ENCODE assay signal across 7 cellular contexts in genomic region chr5:143588121-143588520, GRCh38.
DNase-seq lines count a peak whose midpoint lies in the region; ATAC-seq and TF ChIP-seq lines count a peak whose summit lies in the region.
"Not testable (repeated sequence)": the region's sequence is repeated elsewhere in the genome, so short reads cannot be mapped to it uniquely, and the experiment has no call there.

No MANE protein-coding gene starts in this region.

- not testable (repeated sequence) for H3K4me3 ChIP-seq in esophagus muscularis mucosa

- not testable (repeated sequence) for H3K27ac Mint-ChIP-seq in T-helper 2 cell treated with Interferon-gamma antibody and Interleukin-4, amounts not matched to agents 5 μg/mL and 100 μg/mL, for 36 hours; activated CD4-positive, alpha-beta T cell treated with anti-CD3 and anti-CD28 coated beads for 36 hours; stimulated activated naive CD8-positive, alpha-beta T cell treated with anti-CD3 and anti-CD28 coated beads, Interleukin-15, amount 100 ng/mL, for 72 hours
- peak overlapping the region; percentile 63 for H3K27ac Mint-ChIP-seq in activated T-helper 17 cell treated with anti-CD3 and anti-CD28 coated beads, Interleukin-2, amount 50 U/mL, for 72 hours

- H3K36me3 Mint-ChIP-seq in T-helper 2 cell treated with Interferon-gamma antibody and Interleukin-4, amounts not matched to agents 5 μg/mL and 100 μg/mL, for 36 hours (ENCODE audit: low read depth); activated CD4-positive, alpha-beta T cell treated with anti-CD3 and anti-CD28 coated beads for 36 hours (ENCODE audit: low read depth); activated T-helper 17 cell treated with anti-CD3 and anti-CD28 coated beads, Interleukin-2, amount 50 U/mL, for 72 hours (ENCODE audit: low read depth): not testable (repeated sequence)

- H3K4me1 Mint-ChIP-seq in T-helper 2 cell treated with Interferon-gamma antibody and Interleukin-4, amounts not matched to agents 5 μg/mL and 100 μg/mL, for 36 hours (ENCODE audit: low read depth) = peaks cover 45% of the 10 kb centered on the region
- H3K4me1 Mint-ChIP-seq in activated CD4-positive, alpha-beta T cell treated with anti-CD3 and anti-CD28 coated beads for 36 hours = peaks cover 49% of the 10 kb centered on the region
- peaks cover 32% of the 10 kb centered on the region for H3K4me1 Mint-ChIP-seq in activated T-helper 17 cell treated with anti-CD3 and anti-CD28 coated beads, Interleukin-2, amount 50 U/mL, for 72 hours
- peaks cover 59% of the 10 kb centered on the region for H3K4me1 Mint-ChIP-seq in stimulated activated naive CD8-positive, alpha-beta T cell treated with anti-CD3 and anti-CD28 coated beads, Interleukin-15, amount 100 ng/mL, for 72 hours

- H3K9me3 Mint-ChIP-seq in T-helper 2 cell treated with Interferon-gamma antibody and Interleukin-4, amounts not matched to agents 5 μg/mL and 100 μg/mL, for 36 hours; activated CD4-positive, alpha-beta T cell treated with anti-CD3 and anti-CD28 coated beads for 36 hours (ENCODE audit: low read depth); activated T-helper 17 cell treated with anti-CD3 and anti-CD28 coated beads, Interleukin-2, amount 50 U/mL, for 72 hours; stimulated activated naive CD8-positive, alpha-beta T cell treated with anti-CD3 and anti-CD28 coated beads, Interleukin-15, amount 100 ng/mL, for 72 hours: not testable (repeated sequence)

- H3K4me3 Mint-ChIP-seq in T-helper 2 cell treated with Interferon-gamma antibody and Interleukin-4, amounts not matched to agents 5 μg/mL and 100 μg/mL, for 36 hours; activated CD4-positive, alpha-beta T cell treated with anti-CD3 and anti-CD28 coated beads for 36 hours; activated T-helper 17 cell treated with anti-CD3 and anti-CD28 coated beads, Interleukin-2, amount 50 U/mL, for 72 hours; stimulated activated naive CD8-positive, alpha-beta T cell treated with anti-CD3 and anti-CD28 coated beads, Interleukin-15, amount 100 ng/mL, for 72 hours: not testable (repeated sequence)

- TF ChIP-seq POLR2A in esophagus muscularis mucosa (IDR thresholded peaks at IDR 0.05; ENCODE audit: low read depth) = not testable (repeated sequence)

- TF ChIP-seq EP300 in esophagus muscularis mucosa (IDR thresholded peaks at IDR 0.05) = not testable (repeated sequence)

- H3K27me3 ChIP-seq in esophagus muscularis mucosa = not testable (repeated sequence)

- 90% methylated on average over 3 of the region's 3 CpGs for WGBS in esophagus muscularis mucosa

- peak; percentile 53 for ATAC-seq in activated CD4-positive, alpha-beta T cell treated with anti-CD3 and anti-CD28 coated beads for 36 hours
- ATAC-seq in activated T-helper 17 cell treated with anti-CD3 and anti-CD28 coated beads, Interleukin-2, amount 50 U/mL, for 72 hours (replicated peaks) = peak; percentile 64
- ATAC-seq in stimulated activated naive CD8-positive, alpha-beta T cell treated with anti-CD3 and anti-CD28 coated beads, Interleukin-15, amount 100 ng/mL, for 72 hours = peak; percentile 43

- not testable (repeated sequence) for H3K27ac ChIP-seq in esophagus muscularis mucosa (replicated peaks in 1 of 4)

- intact Hi-C loops in activated CD4-positive, alpha-beta T cell treated with anti-CD3 and anti-CD28 coated beads for 36 hours (cut with DNase I, micrococcal nuclease) = loop anchor here in 1 of 2 experiments (2.0 kb wide), 1 partner anchor 19 kb away; no protein-coding TSS in a partner anchor
- intact Hi-C loops in esophagus muscularis mucosa (cut with DNase I) = not testable (repeated sequence)

- not testable (repeated sequence) for H3K4me1 ChIP-seq in esophagus muscularis mucosa

- not testable (repeated sequence) for TF ChIP-seq CTCF in esophagus muscularis mucosa (IDR thresholded peaks at IDR 0.05)

- H3K36me3 ChIP-seq in esophagus muscularis mucosa = not testable (repeated sequence)

- CTCF ChIA-PET in activated CD4-positive, alpha-beta T cell treated with anti-CD3 and anti-CD28 coated beads for 36 hours (lab: Charles Lee) = interaction anchor here (0.6 kb wide), 1 partner anchor 11 kb away, joined by 3 read pairs; no protein-coding TSS in a partner anchor

- H3K9me3 ChIP-seq in esophagus muscularis mucosa = not testable (repeated sequence)

- DNase-seq in T-helper 2 cell treated with Interferon-gamma antibody and Interleukin-4, amounts not matched to agents 5 μg/mL and 100 μg/mL, for 36 hours (ENCODE audit: low spot score) = peak; percentile 17
- DNase-seq in activated CD4-positive, alpha-beta T cell treated with anti-CD3 and anti-CD28 coated beads for 36 hours; stimulated activated naive CD8-positive, alpha-beta T cell treated with anti-CD3 and anti-CD28 coated beads, Interleukin-15, amount 100 ng/mL, for 72 hours: not testable (repeated sequence)
- DNase-seq in activated T-cell treated with anti-CD3 and anti-CD28 coated beads for 24 hours (ENCODE audit: low read depth) (peak; percentile 17), esophagus muscularis mucosa (ENCODE audit: extremely low spot score) (peak; percentile 50)
- peak; percentile 23 for DNase-seq in stimulated activated CD4-positive, alpha-beta T cell treated with anti-CD3 and anti-CD28 coated beads, Interleukin-4, amount 100 ng/mL, for 24 hours

- not testable (repeated sequence) for H3K27me3 Mint-ChIP-seq in T-helper 2 cell treated with Interferon-gamma antibody and Interleukin-4, amounts not matched to agents 5 μg/mL and 100 μg/mL, for 36 hours (ENCODE audit: low read depth); activated CD4-positive, alpha-beta T cell treated with anti-CD3 and anti-CD28 coated beads for 36 hours; activated T-helper 17 cell treated with anti-CD3 and anti-CD28 coated beads, Interleukin-2, amount 50 U/mL, for 72 hours; stimulated activated naive CD8-positive, alpha-beta T cell treated with anti-CD3 and anti-CD28 coated beads, Interleukin-15, amount 100 ng/mL, for 72 hours

- POLR2A ChIA-PET in activated CD4-positive, alpha-beta T cell treated with anti-CD3 and anti-CD28 coated beads for 36 hours (lab: Charles Lee) = not testable (repeated sequence)
